In genomic region chr13:66887088-66887487, GRCh38 we compare ENCODE assay signal across 11 cellular contexts.
DNase-seq lines count a peak whose midpoint lies in the region; ATAC-seq and TF ChIP-seq lines count a peak whose summit lies in the region.
"Had no signal": no experiment of that assay in that cellular context is flagged by ENCODE, and none has a peak within 500 bp of the region (broad histone marks: within the 10 kb centered on the region; RNA-seq: fewer than 3 reads in every experiment).

No MANE protein-coding gene starts in this region.

- no peaks in the 10 kb centered on the region for H3F3A ChIP-seq in PC-3 (ENCODE audit: low read length, unreplicated experiment)

- H3K9me3 ChIP-seq in PC-3 (ENCODE audit: low read length): no peaks in the 10 kb centered on the region

- H4K20me1 ChIP-seq in PC-3 (ENCODE audit: low read length): no peaks in the 10 kb centered on the region

- no peak overlapping the region for H3K4me2 ChIP-seq in PC-3 (ENCODE audit: low read length)

- intact Hi-C loops in left ventricle myocardium superior (cut with micrococcal nuclease): no loop called here
- intact Hi-C loops in PC-3 (cut with micrococcal nuclease): no loop called here

- no peak overlapping the region for H2AFZ ChIP-seq in PC-3 (ENCODE audit: low read length)

- no peaks in the 10 kb centered on the region for H3K27me3 ChIP-seq in PC-3 (ENCODE audit: low read length)

- POLR2A ChIA-PET in PC-3 (lab: Charles Lee; ENCODE audit: unreplicated experiment): no interaction called here

- peak; percentile 89 for ATAC-seq in GM21737 (IDR thresholded peaks at IDR 0.05; ENCODE audit: unreplicated experiment)
- peak; percentile 41 for ATAC-seq in left ventricle myocardium superior
- no peak for ATAC-seq in PC-3
- ATAC-seq: HCT116, left lobe of liver had no signal

- in situ Hi-C loops in G401 (cut with HindIII; ENCODE audit: low sequenced_read_pairs): no loop called here

- H3K4me1 ChIP-seq in PC-3 (ENCODE audit: insufficient read depth, low read length): no peaks in the 10 kb centered on the region

- H3K36me3 ChIP-seq in PC-3 (ENCODE audit: low read depth, low read length): no peaks in the 10 kb centered on the region

- H3K27ac ChIP-seq in PC-3 (ENCODE audit: low read length): no peak overlapping the region

- CTCF ChIA-PET in PC-3 (lab: Charles Lee): no interaction called here

- H3K9ac ChIP-seq in PC-3 (ENCODE audit: low read length): no peak overlapping the region

- TF ChIP-seq CTCF in PC-3 (conservative IDR thresholded peaks at IDR 0.05; ENCODE audit: low read depth, low read length): no peak

- no peaks in the 10 kb centered on the region for H3K79me2 ChIP-seq in PC-3 (ENCODE audit: low read length)

- no peaks in the 10 kb centered on the region for H3K9me2 ChIP-seq in PC-3 (replicated peaks; ENCODE audit: low read length)

- DNase-seq in G401 (ENCODE audit: low spot score) (peak; percentile 65), NCI-H1694 treated with DMSO at 0.1 percent for 48 hours (lab: John Stamatoyannopoulos, UW) (peak; percentile 92), left ventricle myocardium superior (no peak), NOMO-1 treated with DMSO at 0.1 percent for 48 hours (lab: John Stamatoyannopoulos, UW; ENCODE audit: unreplicated experiment) (no peak), DMS79 treated with DMSO at 0.1 percent for 48 hours (lab: John Stamatoyannopoulos, UW) (no peak), PC-3 (no peak), iPS-NIHi11 (ENCODE audit: low spot score) (no peak)
- DNase-seq: NCI-H1436 treated with DMSO at 0.1 percent for 48 hours had no signal

- no TSS peak for BruUV-seq in PC-3 (replicated peaks; lab: Mats Ljungman, UMichigan)

- no peak overlapping the region for H3K4me3 ChIP-seq in PC-3 (ENCODE audit: low read length)

Comparison
In these comparisons a context has a peak if more than half of its experiments do, and no peak if none do; other contexts are left out.
1. DNase-seq: peak in G401 (single experiment) and NCI-H1694 treated with DMSO at 0.1 percent for 48 hours (single experiment); none in left ventricle myocardium superior (single experiment), NOMO-1 treated with DMSO at 0.1 percent for 48 hours (single experiment), DMS79 treated with DMSO at 0.1 percent for 48 hours (single experiment), PC-3 (single experiment) and iPS-NIHi11 (single experiment).